In the genomic region with DNA sequence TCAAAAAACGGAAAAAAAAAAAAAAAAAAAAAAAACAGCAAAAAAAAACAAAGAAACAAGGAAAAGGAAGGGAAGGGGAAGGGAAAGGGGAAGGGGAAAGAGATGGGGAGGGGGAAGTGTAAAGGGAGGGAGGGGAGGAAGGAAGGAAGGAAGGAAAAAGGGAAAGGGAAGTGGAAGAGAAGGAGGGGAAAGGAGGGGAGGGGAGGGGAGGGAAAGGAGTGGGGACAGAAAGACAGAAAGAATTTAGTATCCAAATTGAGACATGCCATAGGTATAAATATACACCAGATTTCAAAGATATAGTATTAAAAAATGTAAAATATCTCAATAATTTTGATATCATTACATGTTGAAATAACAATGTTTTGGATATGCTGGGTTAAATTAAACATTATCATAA, we compare ENCODE assay signal across 22 cellular contexts.
"Had no signal": no experiment of that assay in that cellular context is flagged by ENCODE, and none has a peak within 500 bp of the region (broad histone marks: within the 10 kb centered on the region; RNA-seq: fewer than 3 reads in every experiment).

No MANE protein-coding gene starts in this region.

- H3K27ac ChIP-seq: colonic mucosa, hepatocyte, left ventricle myocardium inferior, lower lobe of right lung, sigmoid colon, skin epidermis had no signal

- H3K36me3 ChIP-seq: colonic mucosa, left ventricle myocardium inferior, lower lobe of right lung, sigmoid colon had no signal

- H3K4me2 ChIP-seq: hepatocyte had no signal

- DNase-seq: colonic mucosa; dermis blood vessel endothelial cell; endodermal cell; erythroblast; foreskin melanocyte; head of caudate nucleus; kidney; left cardiac atrium; left ventricle myocardium inferior; lower lobe of right lung; mesendoderm; naive thymus-derived CD4-positive, alpha-beta T cell; posterior cingulate gyrus; sigmoid colon; stimulated activated CD4-positive, alpha-beta T cell treated with anti-CD3 and anti-CD28 coated beads, Interleukin-2, amount 100 ng/mL, for 24 hours; stimulated activated CD4-positive, alpha-beta T cell treated with anti-CD3 and anti-CD28 coated beads, Interleukin-4, amount 100 ng/mL, for 4 hours; stimulated activated naive B cell treated with anti-CD40 and anti-IgM and Interleukin-4, amounts not matched to agents 10 μg/mL and 1 μg/mL and 100 μg/mL, for 72 hours; trophoblast cell had no signal

- FAIRE-seq: endothelial cell of umbilical vein, kidney had no signal

- H3K4me3 ChIP-seq: colonic mucosa, hepatocyte, left ventricle myocardium inferior, lower lobe of right lung, sigmoid colon, skin epidermis had no signal

- H3K27ac Mint-ChIP-seq: endodermal cell; stimulated activated naive B cell treated with anti-CD40 and anti-IgM and Interleukin-4, amounts not matched to agents 10 μg/mL and 1 μg/mL and 100 μg/mL, for 72 hours had no signal

- H3K9me3 ChIP-seq: colonic mucosa, lower lobe of right lung, sigmoid colon had no signal

- H3K27me3 ChIP-seq: colonic mucosa, hepatocyte, sigmoid colon had no signal

- ATAC-seq: left cardiac atrium; lower lobe of right lung; naive thymus-derived CD4-positive, alpha-beta T cell; stimulated activated naive B cell treated with anti-CD40 and anti-IgM and Interleukin-4, amounts not matched to agents 10 μg/mL and 1 μg/mL and 100 μg/mL, for 72 hours had no signal

- H3K27me3 Mint-ChIP-seq: naive thymus-derived CD4-positive, alpha-beta T cell; stimulated activated naive B cell treated with anti-CD40 and anti-IgM and Interleukin-4, amounts not matched to agents 10 μg/mL and 1 μg/mL and 100 μg/mL, for 72 hours had no signal

- H3K4me3 Mint-ChIP-seq: endodermal cell, neural crest cell had no signal

- H3K4me1 ChIP-seq: colonic mucosa had no signal

- H2AFZ ChIP-seq: hepatocyte had no signal
